1 cellular context compared by ENCODE assay signal in genomic region chr16:1049113-1049975, GRCh38.
TF ChIP-seq lines count a peak whose summit lies in the region.

No MANE protein-coding gene starts in this region.

TF ChIP-seq in HepG2, 621 proteins besides CTCF, POLR2A, EP300 and RAD21 (continued from another document):
- 0 out of 2 replicates have a peak, but pooled peaks have one; percentile 30 for TF ChIP-seq PATZ1 (CRISPR knock-in tag; IDR thresholded peaks at IDR 0.05)
- no peak for TF ChIP-seq ZNF556 (CRISPR knock-in tag; IDR thresholded peaks at IDR 0.05; ENCODE audit: borderline replicate concordance)
- TF ChIP-seq ZNF451 (CRISPR knock-in tag; IDR thresholded peaks at IDR 0.05) = 0 out of 2 replicates have a peak, but pooled peaks have one; percentile 9
- TF ChIP-seq MTA1 (CRISPR knock-in tag; IDR thresholded peaks at IDR 0.05; ENCODE audit: borderline replicate concordance) = 0 out of 2 replicates have a peak, but pooled peaks have one; percentile 19
- TF ChIP-seq HNF4G (IDR thresholded peaks at IDR 0.05; ENCODE audit: borderline replicate concordance, low read depth, low read length) = 0 out of 2 replicates have a peak, but pooled peaks have one; percentile 28
- TF ChIP-seq HNF4G (CRISPR knock-in tag; IDR thresholded peaks at IDR 0.05; ENCODE audit: borderline replicate concordance, low read depth) = peak; percentile 46; the same call in 1 of the 2 replicates
- TF ChIP-seq TBX3 (IDR thresholded peaks at IDR 0.05; ENCODE audit: borderline replicate concordance) = no peak
- TF ChIP-seq MAX (IDR thresholded peaks at IDR 0.05) = 0 out of 2 replicates have a peak, but pooled peaks have one; percentile 39
- TF ChIP-seq PCBP1 (IDR thresholded peaks at IDR 0.05; ENCODE audit: borderline replicate concordance, low read depth, low read length) = 0 out of 2 replicates have a peak, but pooled peaks have one; percentile 15
- TF ChIP-seq RARA (CRISPR knock-in tag; IDR thresholded peaks at IDR 0.05) = 0 out of 2 replicates have a peak, but pooled peaks have one; percentile 21
- TF ChIP-seq ZNF446 (CRISPR knock-in tag; IDR thresholded peaks at IDR 0.05) = no peak
- TF ChIP-seq BORCS8-MEF2B (CRISPR knock-in tag; IDR thresholded peaks at IDR 0.05) = 0 out of 2 replicates have a peak, but pooled peaks have one; percentile 20
- TF ChIP-seq CSRNP2 (CRISPR knock-in tag; conservative IDR thresholded peaks at IDR 0.05; ENCODE audit: low read depth) = no peak
- 0 out of 2 replicates have a peak, but pooled peaks have one; percentile 46 for TF ChIP-seq ZBTB7B (CRISPR knock-in tag; IDR thresholded peaks at IDR 0.05)
- peak; percentile 30; the same call in 1 of the 2 replicates for TF ChIP-seq ZNF687 (CRISPR knock-in tag; IDR thresholded peaks at IDR 0.05)
- no peak for TF ChIP-seq HINFP (CRISPR knock-in tag; IDR thresholded peaks at IDR 0.05; ENCODE audit: low read depth)
- no peak for TF ChIP-seq ZNF558 (CRISPR knock-in tag; IDR thresholded peaks at IDR 0.05; ENCODE audit: borderline replicate concordance)
